Comparison of ENCODE assay signal across 8 cellular contexts in genomic region chr2:34096552-34097171, GRCh38.
A peak's percentile ranks its signal among the peaks of the same experiment; 100 is the strongest.
DNase-seq lines count a peak whose midpoint lies in the region; ATAC-seq, FAIRE-seq and TF ChIP-seq lines count a peak whose summit lies in the region.

No MANE protein-coding gene starts in this region.

- H3K4me3 ChIP-seq in A673 (ENCODE audit: low read depth, low read length, poor library complexity, severe bottlenecking) (no peak overlapping the region), GM06990 (replicated peaks; ENCODE audit: low read depth, low read length) (no peak overlapping the region), WI38 (ENCODE audit: low read depth, low read length) (no peak overlapping the region), endothelial cell of umbilical vein (replicated peaks in 1 of 3; ENCODE audit: insufficient read depth in 1 of 3, low read depth in 1 of 3, low read length in 3 of 3) (no peak overlapping the region), upper lobe of left lung (no peak overlapping the region)

- intact Hi-C loops in A673 (cut with micrococcal nuclease; ENCODE audit: unreplicated experiment) = loop anchor here (5.0 to 10.0 kb wide), 6 partner anchors 84 to 641 kb away; no protein-coding TSS in a partner anchor
- intact Hi-C loops in endothelial cell of umbilical vein (cut with micrococcal nuclease) = loop anchor here (1.0 to 5.0 kb wide), 5 partner anchors 424 to 1761 kb away; no protein-coding TSS in a partner anchor

- TF ChIP-seq EP300 in upper lobe of left lung (IDR thresholded peaks at IDR 0.05) = no peak

- H3K36me3 ChIP-seq in A673 (ENCODE audit: insufficient read depth, low read length, poor library complexity, severe bottlenecking) (no peaks in the 10 kb centered on the region), GM06990 (ENCODE audit: control insufficient read depth, insufficient read depth, low read length) (no peaks in the 10 kb centered on the region), endothelial cell of umbilical vein (ENCODE audit: control insufficient read depth in 2 of 2, extremely low read depth in 1 of 2, insufficient read depth in 2 of 2, low read length in 2 of 2) (no peaks in the 10 kb centered on the region), upper lobe of left lung (no peaks in the 10 kb centered on the region)

- H3K4me1 ChIP-seq in A673 (ENCODE audit: insufficient read depth, low read length, poor library complexity, severe bottlenecking) (no peaks in the 10 kb centered on the region), endothelial cell of umbilical vein (ENCODE audit: control insufficient read depth, extremely low read depth, insufficient read depth, low read length) (no peaks in the 10 kb centered on the region), upper lobe of left lung (no peaks in the 10 kb centered on the region)

- no peaks in the 10 kb centered on the region for H4K20me1 ChIP-seq in endothelial cell of umbilical vein (replicated peaks; ENCODE audit: control insufficient read depth, extremely low read depth, insufficient read depth, low read length)

- 57 to 63% methylated on average over 3 of the region's 3 CpGs for WGBS in upper lobe of left lung, 2 donors

- no peak overlapping the region for H3K27ac ChIP-seq in A673 (ENCODE audit: low read depth, low read length, poor library complexity, severe bottlenecking)
- no peak overlapping the region for H3K27ac ChIP-seq in endothelial cell of umbilical vein (ENCODE audit: insufficient read depth, low read depth, low read length)
- no peak overlapping the region for H3K27ac ChIP-seq in upper lobe of left lung

- H3K9me1 ChIP-seq in endothelial cell of umbilical vein (replicated peaks; ENCODE audit: control insufficient read depth, extremely low read depth, insufficient read depth, low read length) = no peaks in the 10 kb centered on the region

- peak; percentile 79 for DNase-seq in A673 (ENCODE audit: low spot score)
- no peak for DNase-seq in GM06990 (ENCODE audit: extremely low read depth, insufficient read length)
- peak; percentile 41 for DNase-seq in NCI-H1105 treated with DMSO at 0.1 percent for 48 hours (lab: John Stamatoyannopoulos, UW)
- peak; percentile 74 for DNase-seq in endothelial cell of umbilical vein (ENCODE audit: low read depth, low spot score)
- peak; percentile 59 for DNase-seq in myocyte (ENCODE audit: low read depth)
- DNase-seq in upper lobe of left lung = peak in 1 of 2 donors; percentile 28

- H3K27me3 ChIP-seq in A673 (replicated peaks; ENCODE audit: insufficient read depth, low read depth, low read length, poor library complexity) = no peaks in the 10 kb centered on the region
- H3K27me3 ChIP-seq in GM06990 (replicated peaks; ENCODE audit: control insufficient read depth, insufficient read depth, low read length) = no peaks in the 10 kb centered on the region
- no peaks in the 10 kb centered on the region for H3K27me3 ChIP-seq in endothelial cell of umbilical vein (ENCODE audit: control insufficient read depth in 2 of 2, insufficient read depth in 2 of 2, low read length in 2 of 2)
- H3K27me3 ChIP-seq in upper lobe of left lung = no peaks in the 10 kb centered on the region

- TF ChIP-seq POLR2A in endothelial cell of umbilical vein (IDR thresholded peaks at IDR 0.05; ENCODE audit: low read depth, low read length) (no peak), upper lobe of left lung (IDR thresholded peaks at IDR 0.05) (no peak)

- no peaks in the 10 kb centered on the region for H3K79me2 ChIP-seq in endothelial cell of umbilical vein (ENCODE audit: control insufficient read depth, insufficient read depth, low read length)

- TF ChIP-seq CTCF in A673 (conservative IDR thresholded peaks at IDR 0.05; ENCODE audit: low read depth, low read length) (peak; percentile 81), GM06990 (IDR thresholded peaks at IDR 0.05; ENCODE audit: insufficient read depth, low read length, poor library complexity, severe bottlenecking) (peak; percentile 58), WI38 (IDR thresholded peaks at IDR 0.05; ENCODE audit: low read depth, low read length) (peak; percentile 30), endothelial cell of umbilical vein (IDR thresholded peaks at IDR 0.05; ENCODE audit: extremely low read depth in 1 of 2, insufficient read depth in 1 of 2, low read depth in 1 of 2, low read length in 2 of 2) (peak; percentile 52 to 59), upper lobe of left lung (IDR thresholded peaks at IDR 0.05) (peak; percentile 51 to 76 (median 66))

- CTCF ChIA-PET in A673 (lab: Charles Lee) = no interaction called here
- CTCF ChIA-PET in endothelial cell of umbilical vein (lab: Charles Lee) = interaction anchor here (1.0 to 2.8 kb wide), 7 partner anchors 8 to 1314 kb away, joined by 3 to 54 read pairs (median 5); no protein-coding TSS in a partner anchor

- H3K9me3 ChIP-seq in A673 (ENCODE audit: low read depth, low read length, poor library complexity, severe bottlenecking) (no peaks in the 10 kb centered on the region), endothelial cell of umbilical vein (replicated peaks; ENCODE audit: control insufficient read depth, insufficient read depth, low read length) (no peaks in the 10 kb centered on the region), upper lobe of left lung (no peaks in the 10 kb centered on the region)

- no TSS peak for BruUV-seq in A673 (replicated peaks; lab: Mats Ljungman, UMichigan)
- no TSS peak for BruUV-seq in endothelial cell of umbilical vein (replicated peaks; lab: Mats Ljungman, UMichigan)

- dilution Hi-C loops in endothelial cell of umbilical vein (cut with MboI; ENCODE audit: extremely low pct_ligation_motif_present, low sequenced_read_pairs) = no loop called here

- no peak overlapping the region for H3K9ac ChIP-seq in endothelial cell of umbilical vein (replicated peaks; ENCODE audit: extremely low read depth, insufficient read depth, low read length)

- no peak overlapping the region for H3K4me2 ChIP-seq in endothelial cell of umbilical vein (ENCODE audit: insufficient read depth, low read length)

- POLR2A ChIA-PET in A673 (lab: Charles Lee; ENCODE audit: low non-redundant PET) = no interaction called here
- POLR2A ChIA-PET in endothelial cell of umbilical vein (lab: Charles Lee) = no interaction called here

- ATAC-seq in HG02571 (IDR thresholded peaks at IDR 0.05; ENCODE audit: unreplicated experiment) (peak; percentile 72), upper lobe of left lung (ENCODE audit: low FRiP score in 2 of 2) (peak; percentile 63)

- no peak overlapping the region for H2AFZ ChIP-seq in endothelial cell of umbilical vein (ENCODE audit: low read depth, low read length)

- peak; percentile 74 for FAIRE-seq in endothelial cell of umbilical vein (lab: Jason Lieb, UNC)

TF ChIP-seq in endothelial cell of umbilical vein, 7 proteins besides CTCF, POLR2A, EP300 and RAD21:
- TF ChIP-seq, protein P1, sequence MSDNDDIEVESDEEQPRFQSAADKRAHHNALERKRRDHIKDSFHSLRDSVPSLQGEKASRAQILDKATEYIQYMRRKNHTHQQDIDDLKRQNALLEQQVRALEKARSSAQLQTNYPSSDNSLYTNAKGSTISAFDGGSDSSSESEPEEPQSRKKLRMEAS (IDR thresholded peaks at IDR 0.05; ENCODE audit: insufficient read depth, insufficient read length) = no peak
- TF ChIP-seq JUN (IDR thresholded peaks at IDR 0.05; ENCODE audit: borderline replicate concordance, insufficient read depth, insufficient read length, low read depth) (no peak), MYC (IDR thresholded peaks at IDR 0.05; ENCODE audit: low read depth, low read length) (no peak), GATA2 (IDR thresholded peaks at IDR 0.05; ENCODE audit: insufficient read depth, insufficient read length, low read depth, low read length) (no peak), POLR2AphosphoS5 (IDR thresholded peaks at IDR 0.05; ENCODE audit: insufficient read depth, low read depth, low read length) (no peak), EZH2 (IDR thresholded peaks at IDR 0.05; ENCODE audit: borderline replicate concordance, low read depth, low read length, severe bottlenecking) (no peak)

Comparison
In these comparisons a context has a peak if more than half of its experiments do, and no peak if none do; other contexts are left out.
1. CTCF ChIP-seq: peak in every context shown above with its lines; median percentile 81 in A673; 66 in upper lobe of left lung; 58 in GM06990; 56 in endothelial cell of umbilical vein; 30 in WI38.